ENCODE assay signal across 8 cellular contexts in genomic region chr20:62303049-62303326, GRCh38. TPM values are rescaled to one million over a fixed set of nuclear protein-coding genes. Genes with fewer than 3 reads are reported as not detected.
DNase-seq lines count a peak whose midpoint lies in the region; ATAC-seq, FAIRE-seq and TF ChIP-seq lines count a peak whose summit lies in the region.

No MANE protein-coding gene starts in this region.

- TF ChIP-seq POLR2A in IMR-90 (IDR thresholded peaks at IDR 0.05; ENCODE audit: low read depth, low read length), result no peak
- no peak for TF ChIP-seq POLR2A in GM12891 (IDR thresholded peaks at IDR 0.05; ENCODE audit: low read depth, low read length)

- no peak overlapping the region for H2AK5ac ChIP-seq in IMR-90 (ENCODE audit: low read depth, low read length)

- in situ Hi-C loops in IMR-90 (cut with MboI; ENCODE audit: low sequenced_read_pairs), result no loop called here

- peaks cover 0 to 34% of the 10 kb centered on the region in 2 experiments; a peak in 1 of 4 replicates for H3K79me1 ChIP-seq in IMR-90 (ENCODE audit: low read depth in 1 of 2, low read length in 2 of 2)

- H3K27ac ChIP-seq in A673 (ENCODE audit: low read depth, low read length, poor library complexity, severe bottlenecking) (peak overlapping the region; percentile 96), IMR-90 (ENCODE audit: insufficient read depth, low read length) (peak overlapping the region; percentile 78), caudate nucleus (ENCODE audit: low read depth, low read length) (peak overlapping the region; percentile 68)

- H3K9me3 ChIP-seq in A673 (ENCODE audit: low read depth, low read length, poor library complexity, severe bottlenecking) (no peaks in the 10 kb centered on the region), IMR-90 (ENCODE audit: control insufficient read depth, insufficient read depth, low read length) (no peaks in the 10 kb centered on the region), mucosa of stomach (ENCODE audit: control insufficient read depth, low read length) (no peaks in the 10 kb centered on the region)

- H2BK20ac ChIP-seq in IMR-90 (ENCODE audit: low read depth, low read length), result no peak overlapping the region

- H4K5ac ChIP-seq in IMR-90 (ENCODE audit: low read depth, low read length), result no peak overlapping the region

- peak overlapping the region; percentile 89 for H3K9ac ChIP-seq in IMR-90 (ENCODE audit: low read depth, low read length)
- H3K9ac ChIP-seq in mucosa of stomach (ENCODE audit: low read length), result peak overlapping the region; percentile 74

- BruUV-seq in A673 (replicated peaks; lab: Mats Ljungman, UMichigan) (no TSS peak), IMR-90 (replicated peaks; lab: Mats Ljungman, UMichigan) (no TSS peak)

- DNase-seq in A673 (ENCODE audit: low spot score), result no peak
- DNase-seq in IMR-90, result no peak
- no peak for DNase-seq in caudate nucleus (lab: John Stamatoyannopoulos, UW)
- no peak for DNase-seq in D721Med (ENCODE audit: insufficient read length, low spot score)
- no peak for DNase-seq in GM12891 (ENCODE audit: insufficient read length, low spot score)
- DNase-seq in activated effector memory CD4-positive, alpha-beta T cell treated with Interleukin-2 at 50 U/mL for 16 hours, result no peak
- DNase-seq in DMS153 treated with DMSO at 0.1 percent for 48 hours (lab: John Stamatoyannopoulos, UW; ENCODE audit: unreplicated experiment), result no peak

- H4K20me1 ChIP-seq in IMR-90 (ENCODE audit: insufficient read depth, low read length), result peaks cover 37% of the 10 kb centered on the region

- dilution Hi-C loops in IMR-90 (cut with HindIII; ENCODE audit: low sequenced_read_pairs, unreplicated experiment), result no loop called here

- peaks cover 40% of the 10 kb centered on the region for H3K36me3 ChIP-seq in A673 (ENCODE audit: insufficient read depth, low read length, poor library complexity, severe bottlenecking)
- peaks cover 40% of the 10 kb centered on the region for H3K36me3 ChIP-seq in IMR-90 (ENCODE audit: control insufficient read depth, insufficient read depth, low read length)
- peaks cover 4% of the 10 kb centered on the region for H3K36me3 ChIP-seq in mucosa of stomach (ENCODE audit: control insufficient read depth, insufficient read depth, low read length)

- H3K4me3 ChIP-seq in A673 (ENCODE audit: low read depth, low read length, poor library complexity, severe bottlenecking) (peak overlapping the region; percentile 97), IMR-90 (ENCODE audit: insufficient read depth, low read depth, low read length) (peak overlapping the region; percentile 99), mucosa of stomach (ENCODE audit: low read length) (no peak overlapping the region)

- H3K14ac ChIP-seq in IMR-90 (replicated peaks; ENCODE audit: low read depth, low read length), result no peak overlapping the region

- ATAC-seq in IMR-90 (ENCODE audit: low read depth), result no peak

- TF ChIP-seq CTCF in A673 (conservative IDR thresholded peaks at IDR 0.05; ENCODE audit: low read depth, low read length) (no peak), IMR-90 (conservative IDR thresholded peaks at IDR 0.05; ENCODE audit: low read depth, low read length) (no peak), D721Med (IDR thresholded peaks at IDR 0.05; ENCODE audit: insufficient read depth, missing control alignments) (no peak)

- WGBS in IMR-90 (ENCODE audit: extremely low coverage in 2 of 2, insufficient read length in 1 of 2), 2 experiments, result 0% methylated on average over 1 of the region's 39 CpGs; no CpG with 5 or more reads in 1 of the 2 experiments

- no peak overlapping the region for H4K91ac ChIP-seq in IMR-90 (ENCODE audit: insufficient read depth, low read depth, low read length)

- no peak overlapping the region for H3K4ac ChIP-seq in IMR-90 (ENCODE audit: low read depth, low read length)

- POLR2A ChIA-PET in A673 (lab: Charles Lee; ENCODE audit: low non-redundant PET), result no interaction called here
- POLR2A ChIA-PET in IMR-90 (lab: Charles Lee; ENCODE audit: unreplicated experiment), result no interaction called here

- TF ChIP-seq RAD21 in IMR-90 (IDR thresholded peaks at IDR 0.05; ENCODE audit: low read length), result no peak

- H2AFZ ChIP-seq in IMR-90 (replicated peaks; ENCODE audit: low read length, poor library complexity), result peak overlapping the region; percentile 83

- H3K4me1 ChIP-seq in A673 (ENCODE audit: insufficient read depth, low read length, poor library complexity, severe bottlenecking) (peaks cover 18% of the 10 kb centered on the region), IMR-90 (ENCODE audit: control insufficient read depth, insufficient read depth, low read length) (peaks cover 12% of the 10 kb centered on the region), mucosa of stomach (ENCODE audit: control insufficient read depth, insufficient read depth, low read length) (peaks cover 21% of the 10 kb centered on the region)

- CTCF ChIA-PET in A673 (lab: Charles Lee) (interaction anchor here (1.1 kb wide), 1 partner anchor 79 kb away, joined by 19 read pairs; no protein-coding TSS in a partner anchor), IMR-90 (lab: Yijun Ruan, JAX) (interaction anchor here (1.4 kb wide), 1 partner anchor 83 kb away, joined by 4 read pairs; no protein-coding TSS in a partner anchor)

- no peak overlapping the region for H3K56ac ChIP-seq in IMR-90 (ENCODE audit: extremely low read depth, insufficient read depth, low read length)

- H3K27me3 ChIP-seq in A673 (replicated peaks; ENCODE audit: insufficient read depth, low read depth, low read length, poor library complexity), result no peaks in the 10 kb centered on the region
- no peaks in the 10 kb centered on the region for H3K27me3 ChIP-seq in IMR-90 (ENCODE audit: control insufficient read depth, insufficient read depth, low read length)
- H3K27me3 ChIP-seq in mucosa of stomach (ENCODE audit: control insufficient read depth, insufficient read depth, low read length), result no peaks in the 10 kb centered on the region

- no peak overlapping the region for H3K18ac ChIP-seq in IMR-90 (ENCODE audit: low read depth, low read length)

- no peak overlapping the region for H4K8ac ChIP-seq in IMR-90 (ENCODE audit: low read depth in 2 of 2, low read length in 2 of 2)

- intact Hi-C loops in A673 (cut with micrococcal nuclease; ENCODE audit: unreplicated experiment), result no loop called here
- intact Hi-C loops in IMR-90 (cut with micrococcal nuclease), result loop anchor here (2.0 to 10.0 kb wide), 2 partner anchors 72 to 192 kb away; no protein-coding TSS in a partner anchor

- no peak overlapping the region for H2BK120ac ChIP-seq in IMR-90 (ENCODE audit: low read depth, low read length)

- H2BK15ac ChIP-seq in IMR-90 (ENCODE audit: low read depth, low read length), result no peak overlapping the region

- H2AK9ac ChIP-seq in IMR-90 (replicated peaks; ENCODE audit: low read depth, low read length, poor library complexity), result peak overlapping the region; percentile 99

- H3K9me1 ChIP-seq in IMR-90 (ENCODE audit: insufficient read depth, low read length), result 0 out of 2 replicates have a peak, but pooled peaks cover 6% of the 10 kb centered on the region

- H2BK5ac ChIP-seq in IMR-90 (ENCODE audit: low read depth, low read length, poor library complexity, severe bottlenecking), result peak overlapping the region; percentile 37

- FAIRE-seq in D721Med (lab: Jason Lieb, UNC) (no peak), GM12891 (lab: Jason Lieb, UNC) (no peak)

- no peak overlapping the region for H3K4me2 ChIP-seq in IMR-90 (ENCODE audit: low read depth, low read length)

- H3K23ac ChIP-seq in IMR-90 (ENCODE audit: low read depth, low read length), result no peak overlapping the region

TF ChIP-seq in IMR-90, 13 proteins besides CTCF, POLR2A, EP300 and RAD21 (continues in another document):
- TF ChIP-seq ELK1 (IDR thresholded peaks at IDR 0.05; ENCODE audit: borderline replicate concordance, low read depth, low read length) (no peak), MAZ (IDR thresholded peaks at IDR 0.05; ENCODE audit: borderline replicate concordance, low read depth, low read length) (no peak), RFX5 (IDR thresholded peaks at IDR 0.05; ENCODE audit: low read depth, low read length) (no peak), MXI1 (IDR thresholded peaks at IDR 0.05; ENCODE audit: borderline replicate concordance, low read depth, low read length) (no peak), FOS (IDR thresholded peaks at IDR 0.05; ENCODE audit: low read depth, low read length) (no peak), CEBPB (IDR thresholded peaks at IDR 0.05; ENCODE audit: low read depth, low read length) (no peak)

TF ChIP-seq in GM12891, 5 proteins besides CTCF, POLR2A, EP300 and RAD21:
- TF ChIP-seq POLR2AphosphoS5 (IDR thresholded peaks at IDR 0.05; ENCODE audit: low read depth, low read length) (no peak), POU2F2 (IDR thresholded peaks at IDR 0.05; ENCODE audit: low read depth, low read length) (no peak), PAX5 (IDR thresholded peaks at IDR 0.05; ENCODE audit: insufficient read depth, low read length, severe bottlenecking) (no peak), TAF1 (IDR thresholded peaks at IDR 0.05; ENCODE audit: low read depth, low read length) (no peak), SPI1 (IDR thresholded peaks at IDR 0.05; ENCODE audit: low read depth, low read length) (no peak)

RNA-seq across cellular contexts. Expression of gene ADRM1, which starts 0.2 kb away (rescaled TPM):
- 218 and 252 TPM in 2 replicates for total RNA-seq in A673 (2021)
- 96.9 and 103 TPM in 2 replicates for total RNA-seq in IMR-90 (2012; rRNA removed)
- polyA plus RNA-seq in IMR-90 (2012; rRNA removed), result 149 and 188 TPM in 2 replicates
- 188 and 201 TPM in 2 replicates for polyA plus RNA-seq in IMR-90 (2012; cell fraction: cytosol; rRNA removed)
- 76.7 and 165 TPM in 2 replicates for polyA plus RNA-seq in IMR-90 (2012; cell fraction: nucleus; rRNA removed; ENCODE audit: low replicate concordance)
- polyA plus RNA-seq in GM12891 (2012; ENCODE audit: low read depth, missing spikeins), result 68.5 TPM
